ENCODE assay signal across 20 cellular contexts in genomic region chr6:135592276-135592675, GRCh38.
"Had no signal": no experiment of that assay in that cellular context is flagged by ENCODE, and none has a peak within 500 bp of the region (broad histone marks: within the 10 kb centered on the region; RNA-seq: fewer than 3 reads in every experiment).

No MANE protein-coding gene starts in this region.

- H3K27me3 ChIP-seq: gastrocnemius medialis, left lung, neutrophil, right lobe of liver, upper lobe of right lung had no signal

- H3K36me3 Mint-ChIP-seq: stimulated activated effector memory CD8-positive, alpha-beta T cell treated with anti-CD3 and anti-CD28 coated beads, Interleukin-12 subunit alpha, Interleukin-12 subunit beta, amount 100 ng/mL, for 72 hours had no signal

- DNase-seq: activated CD4-positive, alpha-beta T cell treated with anti-CD3 and anti-CD28 coated beads, Interleukin-2, amount 50 U/mL, for 48 hours; activated naive CD8-positive, alpha-beta T cell treated with anti-CD3 and anti-CD28 coated beads, Interleukin-2, amount 10 ng/mL, durations not matched to agents 7 days and 5 days; anterior cingulate cortex; cerebellar nuclear complex; effector CD8-positive, alpha-beta T cell; gastrocnemius medialis; head of caudate nucleus; left lung; right lobe of liver; stimulated activated CD4-positive, alpha-beta T cell treated with anti-CD3 and anti-CD28 coated beads, Interleukin-4, amount 100 ng/mL, for 24 hours; T-helper 17 cell; upper lobe of right lung; WERI-Rb-1 had no signal

- ATAC-seq: esophagus mucosa; gastrocnemius medialis; left lung; natural killer cell treated with Interleukin-12 subunit alpha and Interleukin-12 subunit beta and Interleukin-15 and Interleukin-18, amount 100 ng/mL, for 72 hours; right lobe of liver; stimulated activated effector memory CD8-positive, alpha-beta T cell treated with anti-CD3 and anti-CD28 coated beads, Interleukin-12 subunit alpha, Interleukin-12 subunit beta, amount 100 ng/mL, for 72 hours; T-helper 17 cell; upper lobe of right lung had no signal

- H3K4me1 ChIP-seq: gastrocnemius medialis, left lung, parathyroid adenoma, right lobe of liver, upper lobe of right lung had no signal

- H3K27ac Mint-ChIP-seq: activated naive CD8-positive, alpha-beta T cell treated with anti-CD3 and anti-CD28 coated beads, Interleukin-2, amount 10 ng/mL, durations not matched to agents 7 days and 5 days; mesothelial cell of epicardium; natural killer cell treated with Interleukin-12 subunit alpha and Interleukin-12 subunit beta and Interleukin-15 and Interleukin-18, amount 100 ng/mL, for 72 hours; stimulated activated effector memory CD8-positive, alpha-beta T cell treated with anti-CD3 and anti-CD28 coated beads, Interleukin-12 subunit alpha, Interleukin-12 subunit beta, amount 100 ng/mL, for 72 hours; T-helper 17 cell had no signal

- H3K9ac ChIP-seq: parathyroid adenoma had no signal

- H3K4me3 Mint-ChIP-seq: activated naive CD8-positive, alpha-beta T cell treated with anti-CD3 and anti-CD28 coated beads, Interleukin-2, amount 10 ng/mL, durations not matched to agents 7 days and 5 days; mesothelial cell of epicardium; natural killer cell treated with Interleukin-12 subunit alpha and Interleukin-12 subunit beta and Interleukin-15 and Interleukin-18, amount 100 ng/mL, for 72 hours; stimulated activated effector memory CD8-positive, alpha-beta T cell treated with anti-CD3 and anti-CD28 coated beads, Interleukin-12 subunit alpha, Interleukin-12 subunit beta, amount 100 ng/mL, for 72 hours; T-helper 17 cell had no signal

- H3K4me3 ChIP-seq: gastrocnemius medialis, left lung, right lobe of liver, smooth muscle cell, upper lobe of right lung had no signal

- H3K36me3 ChIP-seq: gastrocnemius medialis, left lung, neutrophil, right lobe of liver, upper lobe of right lung, WERI-Rb-1 had no signal

- H3K4me1 Mint-ChIP-seq: mesothelial cell of epicardium, T-helper 17 cell had no signal

- H3K9me3 ChIP-seq: gastrocnemius medialis, neutrophil, right lobe of liver, upper lobe of right lung had no signal

- H3K27me3 Mint-ChIP-seq: activated naive CD8-positive, alpha-beta T cell treated with anti-CD3 and anti-CD28 coated beads, Interleukin-2, amount 10 ng/mL, durations not matched to agents 7 days and 5 days; natural killer cell treated with Interleukin-12 subunit alpha and Interleukin-12 subunit beta and Interleukin-15 and Interleukin-18, amount 100 ng/mL, for 72 hours; T-helper 17 cell had no signal

- H3K9me3 Mint-ChIP-seq: natural killer cell treated with Interleukin-12 subunit alpha and Interleukin-12 subunit beta and Interleukin-15 and Interleukin-18, amount 100 ng/mL, for 72 hours had no signal
